Comparison of ENCODE assay signal across 8 cellular contexts in the genomic region with DNA sequence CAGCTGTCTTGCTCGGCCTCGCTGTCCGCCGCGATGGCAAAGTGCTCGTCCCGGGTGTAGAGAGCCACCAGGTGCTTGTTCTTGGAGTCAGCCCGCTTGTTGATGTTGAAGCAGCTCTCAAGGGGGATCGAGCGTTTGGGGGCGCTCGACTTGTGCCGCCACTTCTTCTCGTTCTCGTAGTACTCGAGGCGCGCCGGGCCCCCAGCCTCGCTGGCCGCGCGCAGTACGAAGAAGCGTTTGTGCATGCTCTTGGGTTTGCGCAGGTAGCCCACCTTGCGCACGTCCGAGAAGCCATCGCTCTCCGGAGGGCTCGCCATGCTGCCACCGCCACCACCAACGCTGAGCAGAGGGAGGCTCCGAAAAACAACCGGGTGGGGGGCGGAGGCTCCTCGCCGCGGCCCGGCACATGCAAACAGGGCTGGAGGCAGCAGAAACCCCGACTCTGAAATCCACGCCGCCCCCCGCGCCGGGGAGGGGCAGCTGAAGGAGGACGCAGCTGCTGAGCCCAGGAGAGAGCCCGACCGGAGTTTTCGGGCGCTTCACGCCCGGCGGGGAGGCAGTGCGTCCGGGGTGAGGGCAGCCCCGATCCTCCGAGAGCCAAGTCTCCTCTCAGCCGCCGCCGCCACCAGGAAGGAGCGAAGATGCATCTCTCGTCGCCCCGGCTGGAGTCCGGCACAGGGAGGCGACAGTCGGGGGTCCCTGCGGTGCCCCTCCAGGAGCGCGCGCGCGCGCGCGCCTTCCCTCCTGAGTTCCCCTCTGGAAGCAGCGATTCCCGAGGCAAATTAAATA. TPM values are rescaled to one million over a fixed set of nuclear protein-coding genes. Genes with fewer than 3 reads are reported as not detected.
DNase-seq lines count a peak whose midpoint lies in the region; ATAC-seq, FAIRE-seq and TF ChIP-seq lines count a peak whose summit lies in the region.

No MANE protein-coding gene starts in this region.

- no peak overlapping the region for H3K23ac ChIP-seq in H1 (ENCODE audit: insufficient read length)

- H3K18ac ChIP-seq in H1 (ENCODE audit: extremely low read depth, low read length) = peak overlapping the region; percentile 87

- no peak overlapping the region for H2AFZ ChIP-seq in H1 (ENCODE audit: low read length)

- H3K27me3 ChIP-seq in HL-60 (ENCODE audit: insufficient read depth, poor library complexity, severe bottlenecking) (peaks cover 18% of the 10 kb centered on the region), H1 (replicated peaks in 1 of 4; ENCODE audit: control insufficient read depth in 3 of 4, extremely low read depth in 1 of 4, insufficient read depth in 3 of 4, low read length in 3 of 4) (no peaks in the 10 kb centered on the region), subcutaneous abdominal adipose tissue (ENCODE audit: control insufficient read depth in 5 of 5, insufficient read depth in 4 of 5, low read length in 5 of 5) (peaks cover 0 to 20% (median 3%) of the 10 kb centered on the region in 5 donors)

- H3K14ac ChIP-seq in H1 (ENCODE audit: insufficient read length) = no peak overlapping the region

- no peaks in the 10 kb centered on the region for H3K9me3 Mint-ChIP-seq in activated CD4-positive, alpha-beta T cell treated with anti-CD3 and anti-CD28 coated beads, Interleukin-2, amount 10 ng/mL, durations not matched to agents 7 days and 5 days

- H3K9me3 ChIP-seq in H1 (ENCODE audit: insufficient read depth in 2 of 2, low read depth in 1 of 2, low read length in 1 of 2) = peaks cover 0 to 3% of the 10 kb centered on the region in 2 experiments; a peak in 1 of 4 replicates
- H3K9me3 ChIP-seq in subcutaneous abdominal adipose tissue (ENCODE audit: control insufficient read depth in 5 of 5, low read length in 5 of 5) = no peaks in the 10 kb centered on the region

- peaks cover 0 to 43% of the 10 kb centered on the region in 2 experiments; a peak in 3 of 4 replicates for H3K79me2 ChIP-seq in H1 (ENCODE audit: control insufficient read depth in 1 of 2, insufficient read depth in 2 of 2, low read length in 2 of 2)

- peak overlapping the region; percentile 79 for H4K91ac ChIP-seq in H1 (replicated peaks; ENCODE audit: insufficient read length, low read length)

- POLR2A ChIA-PET in activated CD4-positive, alpha-beta T cell treated with anti-CD3 and anti-CD28 coated beads, Interleukin-2, amount 10 ng/mL, durations not matched to agents 7 days and 5 days (lab: Charles Lee) = no interaction called here
- POLR2A ChIA-PET in H1 (lab: Charles Lee; ENCODE audit: partially characterized antibody) = interaction anchor here (0.8 to 1.8 kb wide), 5 partner anchors 9 to 52 kb away, joined by 3 to 6 read pairs (median 4); partner anchors contain the start of gene RHBDD1

- WGBS in H1 (ENCODE audit: extremely low coverage in 1 of 2, insufficient coverage in 1 of 2, insufficient read length in 1 of 2, insufficient replicate concordance in 2 of 2, low coverage in 1 of 2, low lambda C conversion rate in 2 of 2, missing lambda C conversion rate in 1 of 2), 2 experiments = 6% methylated on average over 44 of the region's 80 CpGs; no CpG with 5 or more reads in 1 of the 2 experiments

- no peak overlapping the region for H3K56ac ChIP-seq in H1 (replicated peaks; ENCODE audit: insufficient read length, low read depth, low read length)

- peak in 1 of 2 experiments; percentile 37; a peak in 2 of 3 replicates for TF ChIP-seq POLR2A in H1 (IDR thresholded peaks at IDR 0.05; ENCODE audit: control extremely low read depth in 1 of 2, low read depth in 2 of 2, low read length in 2 of 2)

- 0 out of 2 replicates have a peak, but pooled peaks cover 3% of the 10 kb centered on the region for H3K79me1 ChIP-seq in H1 (ENCODE audit: low read depth, low read length)

- H3K27me3 Mint-ChIP-seq in activated CD4-positive, alpha-beta T cell treated with anti-CD3 and anti-CD28 coated beads, Interleukin-2, amount 10 ng/mL, durations not matched to agents 7 days and 5 days = peaks cover 6% of the 10 kb centered on the region

- H3K4me3 ChIP-seq in HL-60 (replicated peaks; ENCODE audit: insufficient read depth, low read length) (peak overlapping the region; percentile 86), H1 (ENCODE audit: extremely low read depth in 1 of 4, insufficient read depth in 2 of 4, low read depth in 3 of 4, low read length in 4 of 4) (peak overlapping the region; percentile 57 to 97 (median 73)), subcutaneous abdominal adipose tissue (ENCODE audit: low read depth in 1 of 5, low read length in 5 of 5) (peak overlapping the region; percentile 64 to 82 (median 78))

- no peak overlapping the region for H2BK120ac ChIP-seq in H1 (replicated peaks; ENCODE audit: low read depth, low read length)

- H3K4me1 ChIP-seq in H1 (replicated peaks in 1 of 4; ENCODE audit: control insufficient read depth in 3 of 4, insufficient read depth in 4 of 4, low read length in 3 of 4) = peaks cover 0 to 20% (median 16%) of the 10 kb centered on the region in 4 experiments; a peak in 6 of 7 replicates
- H3K4me1 ChIP-seq in subcutaneous abdominal adipose tissue (ENCODE audit: control insufficient read depth in 5 of 5, insufficient read depth in 5 of 5, low read length in 5 of 5) = peaks cover 2 to 72% (median 68%) of the 10 kb centered on the region in 5 donors

- H3K36me3 Mint-ChIP-seq in activated CD4-positive, alpha-beta T cell treated with anti-CD3 and anti-CD28 coated beads, Interleukin-2, amount 10 ng/mL, durations not matched to agents 7 days and 5 days (ENCODE audit: low read depth) = peaks cover 13% of the 10 kb centered on the region

- H3K27ac Mint-ChIP-seq in activated CD4-positive, alpha-beta T cell treated with anti-CD3 and anti-CD28 coated beads, Interleukin-2, amount 10 ng/mL, durations not matched to agents 7 days and 5 days = peak overlapping the region; percentile 89

- H3K4ac ChIP-seq in H1 (replicated peaks; ENCODE audit: insufficient read length, low read depth, low read length) = peak overlapping the region; percentile 44

- peak; percentile 31 to 51 for TF ChIP-seq RAD21 in H1 (IDR thresholded peaks at IDR 0.05 in 1 of 2, conservative IDR thresholded peaks at IDR 0.05 in 1 of 2; ENCODE audit: low read depth in 2 of 2, low read length in 2 of 2)

- H3K27ac ChIP-seq in HL-60 (replicated peaks) = peak overlapping the region; percentile 7
- H3K27ac ChIP-seq in H1 (ENCODE audit: low read depth, low read length) = peak overlapping the region; percentile 64; the same call in 1 of the 2 replicates
- H3K27ac ChIP-seq in subcutaneous abdominal adipose tissue (ENCODE audit: low read depth, low read length) = peak overlapping the region; percentile 86

- peaks cover 59% of the 10 kb centered on the region for H3K4me1 Mint-ChIP-seq in activated CD4-positive, alpha-beta T cell treated with anti-CD3 and anti-CD28 coated beads, Interleukin-2, amount 10 ng/mL, durations not matched to agents 7 days and 5 days

- H2BK5ac ChIP-seq in H1 (ENCODE audit: low read depth, low read length) = peak overlapping the region; percentile 24; the same call in 1 of the 2 replicates

- H3K23me2 ChIP-seq in H1 (ENCODE audit: low read depth, low read length) = peaks cover 19% of the 10 kb centered on the region

- H2AK5ac ChIP-seq in H1 (ENCODE audit: low read depth, low read length) = no peak overlapping the region

- no peak overlapping the region for H4K5ac ChIP-seq in H1 (ENCODE audit: insufficient read length, low read depth, low read length)

- no peak for TF ChIP-seq EP300 in H1 (IDR thresholded peaks at IDR 0.05; ENCODE audit: borderline replicate concordance in 1 of 2, low read depth in 2 of 2, low read length in 2 of 2)

- H3K4me3 Mint-ChIP-seq in activated CD4-positive, alpha-beta T cell treated with anti-CD3 and anti-CD28 coated beads, Interleukin-2, amount 10 ng/mL, durations not matched to agents 7 days and 5 days = peak overlapping the region; percentile 82

- H3K9ac ChIP-seq in H1 (replicated peaks in 1 of 4; ENCODE audit: extremely low read depth in 1 of 4, low read depth in 3 of 4, low read length in 3 of 4) = peak overlapping the region; percentile 51 to 72 (median 60)
- peak overlapping the region; percentile 26 to 78 (median 58) for H3K9ac ChIP-seq in subcutaneous abdominal adipose tissue (ENCODE audit: low read length in 5 of 5)

- no peak overlapping the region for H2BK15ac ChIP-seq in H1 (ENCODE audit: low read length)

- H3K36me3 ChIP-seq in H1 (ENCODE audit: control insufficient read depth in 2 of 4, insufficient read depth in 4 of 4, low read length in 3 of 4) = peaks cover 0 to 27% (median 9%) of the 10 kb centered on the region in 4 experiments; a peak in 4 of 8 replicates
- H3K36me3 ChIP-seq in subcutaneous abdominal adipose tissue (ENCODE audit: control insufficient read depth in 5 of 5, insufficient read depth in 5 of 5, low read length in 5 of 5) = peaks cover 0 to 10% (median 4%) of the 10 kb centered on the region in 5 donors

- H4K8ac ChIP-seq in H1 (ENCODE audit: extremely low read depth, insufficient read depth, low read length) = peak overlapping the region; percentile 92; the same call in 1 of the 2 replicates

- H3K4me2 ChIP-seq in H1 (ENCODE audit: insufficient read depth in 1 of 2, low read depth in 2 of 2, low read length in 2 of 2) = peak overlapping the region; percentile 82 to 96

- TF ChIP-seq CTCF in HL-60 (IDR thresholded peaks at IDR 0.05; ENCODE audit: insufficient read depth, low read length) (no peak), H1 (IDR thresholded peaks at IDR 0.05; ENCODE audit: control extremely low read depth in 1 of 3, insufficient read depth in 1 of 3, low read depth in 1 of 3, low read length in 3 of 3) (peak in 2 of 3 experiments; percentile 35 to 44; a peak in 3 of 4 replicates)

- DNase-seq in AG20443 (ENCODE audit: low spot score) = peak; percentile 47
- peak in 1 of 2 experiments; percentile 38 for DNase-seq in HL-60 (ENCODE audit: low read depth in 1 of 2, low spot score in 1 of 2)
- peak; percentile 55 for DNase-seq in activated CD4-positive, alpha-beta T cell treated with anti-CD3 and anti-CD28 coated beads, Interleukin-2, amount 10 ng/mL, durations not matched to agents 7 days and 5 days
- DNase-seq in H1 (ENCODE audit: low read depth in 1 of 2, low spot score in 2 of 2) = peak in 1 of 2 experiments; percentile 72
- DNase-seq in midbrain (lab: John Stamatoyannopoulos, UW) = peak; percentile 29
- DNase-seq in COR-L47 (lab: John Stamatoyannopoulos, UW) = no peak

- peak; percentile 23 for ATAC-seq in GM19328 (IDR thresholded peaks at IDR 0.05; ENCODE audit: unreplicated experiment)

- no peak overlapping the region for H2BK20ac ChIP-seq in H1 (ENCODE audit: low read length)

- CTCF ChIA-PET in activated CD4-positive, alpha-beta T cell treated with anti-CD3 and anti-CD28 coated beads, Interleukin-2, amount 10 ng/mL, durations not matched to agents 7 days and 5 days (lab: Charles Lee) = interaction anchor here (0.6 to 2.2 kb wide), 6 partner anchors 37 to 583 kb away, joined by 3 to 9 read pairs (median 3); partner anchors contain the start of gene RHBDD1
- CTCF ChIA-PET in H1 (lab: Charles Lee; ENCODE audit: partially characterized antibody) = interaction anchor here (0.7 to 2.1 kb wide), 10 partner anchors 9 to 768 kb away, joined by 3 to 8 read pairs (median 3); no protein-coding TSS in a partner anchor

- FAIRE-seq in H1 (lab: Jason Lieb, UNC) = no peak

- peaks cover 6 to 15% of the 10 kb centered on the region in 2 experiments for H4K20me1 ChIP-seq in H1 (replicated peaks in 1 of 2; ENCODE audit: control insufficient read depth in 1 of 2, insufficient read depth in 2 of 2, low read length in 2 of 2)

- H2BK12ac ChIP-seq in H1 (ENCODE audit: low read depth, low read length) = 0 out of 2 replicates have a peak overlapping the region, but pooled peaks have one; percentile 50

RNA-seq across cellular contexts. Expression of gene IRS1, which starts 1.0 kb away (rescaled TPM):
- total RNA-seq in activated CD4-positive, alpha-beta T cell treated with anti-CD3 and anti-CD28 coated beads, Interleukin-2, amount 10 ng/mL, durations not matched to agents 7 days and 5 days = 1 to 10 TPM; 6.6 to 6.9 TPM
- 24.9 and 26.9 TPM in 2 replicates for total RNA-seq in H1 (2021; fragmentation: NEBNext Ultra II Directional; extraction: Animal tissue kit (Norgen Biotek cat#: 25700))
- 9.1 and 12.0 TPM in 2 replicates for polyA plus RNA-seq in H1 (2011; rRNA removed)
- 8.5 TPM for polyA plus RNA-seq in H1 (2011; cell fraction: cytosol; rRNA removed)
- polyA plus RNA-seq in H1 (2011; cell fraction: nucleus; rRNA removed) = 11.8 TPM
- 8.8 to 10.8 TPM (median 9.7 TPM) in 4 replicates for polyA plus RNA-seq in H1 (2012, experiment 1 of 2)
- 3.6 TPM for polyA plus RNA-seq in H1 (2012, experiment 2 of 2)
- polyA plus RNA-seq in H1 (2013, experiment 1 of 2) = 7.5 TPM
- 7.9 TPM for polyA plus RNA-seq in H1 (2013, experiment 2 of 2)
- 11.3 and 13.1 TPM in 2 replicates for polyA minus RNA-seq in H1 (2011; rRNA and poly(A)+ RNA removed)
- 14.8 TPM for polyA minus RNA-seq in H1 (2011; cell fraction: cytosol; rRNA and poly(A)+ RNA removed)
- 29.4 TPM for polyA minus RNA-seq in H1 (2011; cell fraction: nucleus; rRNA and poly(A)+ RNA removed)

RNA-seq across cellular contexts. Expression of gene RHBDD1, which starts 37.2 kb away (rescaled TPM):
- total RNA-seq in activated CD4-positive, alpha-beta T cell treated with anti-CD3 and anti-CD28 coated beads, Interleukin-2, amount 10 ng/mL, durations not matched to agents 7 days and 5 days = 10 to 100 TPM; 35.5 to 45.9 TPM
- total RNA-seq in H1 (2021; fragmentation: NEBNext Ultra II Directional; extraction: Animal tissue kit (Norgen Biotek cat#: 25700)) = 20.3 and 23.1 TPM in 2 replicates
- 9.4 and 10.5 TPM in 2 replicates for polyA plus RNA-seq in H1 (2011; rRNA removed)
- polyA plus RNA-seq in H1 (2011; cell fraction: cytosol; rRNA removed) = 9.8 TPM
- 12.9 TPM for polyA plus RNA-seq in H1 (2011; cell fraction: nucleus; rRNA removed)
- 10.3 to 14.6 TPM (median 12.9 TPM) in 4 replicates for polyA plus RNA-seq in H1 (2012, experiment 1 of 2)
- polyA plus RNA-seq in H1 (2012, experiment 2 of 2) = 1.2 TPM
- polyA plus RNA-seq in H1 (2013, experiment 1 of 2) = 16.4 TPM
- 18.1 TPM for polyA plus RNA-seq in H1 (2013, experiment 2 of 2)
- 72.8 and 74.6 TPM in 2 replicates for polyA minus RNA-seq in H1 (2011; rRNA and poly(A)+ RNA removed)
- polyA minus RNA-seq in H1 (2011; cell fraction: cytosol; rRNA and poly(A)+ RNA removed) = 14.8 TPM
- 66.7 TPM for polyA minus RNA-seq in H1 (2011; cell fraction: nucleus; rRNA and poly(A)+ RNA removed)

Comparison
In these comparisons a context has a peak if more than half of its experiments do, and no peak if none do; other contexts are left out.
1. H3K27ac ChIP-seq: peak in every context shown above with its lines; median percentile 86 in subcutaneous abdominal adipose tissue; 64 in H1; 7 in HL-60.